11 cellular contexts compared by ENCODE assay signal in the genomic region with DNA sequence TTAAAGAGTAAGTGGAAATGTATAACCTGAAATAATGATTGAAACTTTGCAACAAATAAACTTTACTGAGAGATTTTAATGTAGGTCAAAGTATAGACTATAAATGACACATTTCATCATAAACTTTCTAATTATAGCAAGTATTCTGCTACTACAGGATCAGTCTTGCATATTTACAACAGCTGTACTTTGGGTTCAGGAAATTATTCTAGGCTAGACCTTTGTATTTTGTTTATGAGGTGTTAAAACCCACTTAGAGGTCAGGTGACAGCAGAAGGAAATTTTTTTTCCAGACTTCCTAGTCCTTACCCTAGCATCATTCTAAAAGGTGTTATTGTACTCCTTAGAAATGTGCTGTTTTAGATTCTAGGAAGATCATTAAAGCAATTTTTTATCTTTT. TPM values are rescaled to one million over a fixed set of nuclear protein-coding genes. Genes with fewer than 3 reads are reported as not detected.
DNase-seq lines count a peak whose midpoint lies in the region; ATAC-seq and TF ChIP-seq lines count a peak whose summit lies in the region.
"Had no signal": no experiment of that assay in that cellular context is flagged by ENCODE, and none has a peak within 500 bp of the region (broad histone marks: within the 10 kb centered on the region; RNA-seq: fewer than 3 reads in every experiment).

No MANE protein-coding gene starts in this region.

- no peaks in the 10 kb centered on the region for H3K27me3 Mint-ChIP-seq in activated naive CD4-positive, alpha-beta T cell treated with anti-CD3 and anti-CD28 coated beads, Interleukin-2, amount 50 U/mL, for 24 hours
- H3K27me3 Mint-ChIP-seq in WTC11 (ENCODE audit: low read depth) (no peaks in the 10 kb centered on the region), immature natural killer cell (ENCODE audit: low read depth in 3 of 3) (peaks cover 0 to 15% (median 0%) of the 10 kb centered on the region in 3 donors)

- peaks cover 10% of the 10 kb centered on the region for H3K36me3 ChIP-seq in suprapubic skin

- no peaks in the 10 kb centered on the region for H3K27me3 ChIP-seq in suprapubic skin

- H3K4me3 Mint-ChIP-seq in activated naive CD4-positive, alpha-beta T cell treated with anti-CD3 and anti-CD28 coated beads, Interleukin-2, amount 50 U/mL, for 24 hours, result peak overlapping the region; percentile 99
- H3K4me3 Mint-ChIP-seq in WTC11 (peak overlapping the region; percentile 96), immature natural killer cell (peak overlapping the region; percentile 56 to 100 (median 96))

- DNase-seq in activated naive CD4-positive, alpha-beta T cell (lab: John Stamatoyannopoulos, UW), result no peak
- no peak for DNase-seq in WTC11 (ENCODE audit: low spot score)
- DNase-seq in immature natural killer cell, result no peak
- DNase-seq in suprapubic skin (ENCODE audit: low spot score in 2 of 2), result no peak
- DNase-seq in SHP77 treated with DMSO at 0.1 percent for 48 hours (lab: John Stamatoyannopoulos, UW), result no peak
- DNase-seq in stimulated activated naive CD4-positive, alpha-beta T cell (lab: John Stamatoyannopoulos, UW), result no peak
- DNase-seq: activated naive CD4-positive, alpha-beta T cell treated with anti-CD3 and anti-CD28 coated beads, Interleukin-2, amount 10 ng/mL, durations not matched to agents 7 days and 5 days; T1000 had no signal

- ATAC-seq in WTC11 (no peak), HG03457 (IDR thresholded peaks at IDR 0.05; ENCODE audit: unreplicated experiment) (no peak)

- H3K27ac ChIP-seq in suprapubic skin, result no peak overlapping the region

- H3K4me1 Mint-ChIP-seq in activated naive CD4-positive, alpha-beta T cell treated with anti-CD3 and anti-CD28 coated beads, Interleukin-2, amount 50 U/mL, for 24 hours, result peaks cover 49% of the 10 kb centered on the region
- H3K4me1 Mint-ChIP-seq in WTC11 (peaks cover 21% of the 10 kb centered on the region), immature natural killer cell (peaks cover 52 to 69% of the 10 kb centered on the region in 2 donors)

- CTCF ChIA-PET in WTC11 (lab: Charles Lee), result interaction anchor here (1.0 kb wide), 1 partner anchor 135 kb away, joined by 3 read pairs; no protein-coding TSS in a partner anchor

- no peaks in the 10 kb centered on the region for H3K9me3 Mint-ChIP-seq in activated naive CD4-positive, alpha-beta T cell treated with anti-CD3 and anti-CD28 coated beads, Interleukin-2, amount 50 U/mL, for 24 hours
- H3K9me3 Mint-ChIP-seq in WTC11 (no peaks in the 10 kb centered on the region), immature natural killer cell (no peaks in the 10 kb centered on the region)
- H3K9me3 Mint-ChIP-seq: activated naive CD4-positive, alpha-beta T cell treated with anti-CD3 and anti-CD28 coated beads, Interleukin-2, amount 10 ng/mL, durations not matched to agents 7 days and 5 days had no signal

- peak overlapping the region; percentile 88 for H3K4me3 ChIP-seq in suprapubic skin

- H3K9me3 ChIP-seq in suprapubic skin, result no peaks in the 10 kb centered on the region

- peak overlapping the region; percentile 41 for H3K27ac Mint-ChIP-seq in activated naive CD4-positive, alpha-beta T cell treated with anti-CD3 and anti-CD28 coated beads, Interleukin-2, amount 50 U/mL, for 24 hours
- H3K27ac Mint-ChIP-seq in WTC11 (no peak overlapping the region), immature natural killer cell (peak overlapping the region in 5 of 6 donors; percentile 51 to 99 (median 97))

- peaks cover 8% of the 10 kb centered on the region for H3K36me3 Mint-ChIP-seq in activated naive CD4-positive, alpha-beta T cell treated with anti-CD3 and anti-CD28 coated beads, Interleukin-2, amount 50 U/mL, for 24 hours
- peaks cover 23% of the 10 kb centered on the region for H3K36me3 Mint-ChIP-seq in WTC11
- H3K36me3 Mint-ChIP-seq in immature natural killer cell, result peaks cover 0 to 4% (median 4%) of the 10 kb centered on the region in 3 donors

- POLR2A ChIA-PET in WTC11 (lab: Charles Lee), result no interaction called here

- no peak for TF ChIP-seq EP300 in suprapubic skin (IDR thresholded peaks at IDR 0.05)

- TF ChIP-seq CTCF in WTC11 (IDR thresholded peaks at IDR 0.05) (no peak), suprapubic skin (IDR thresholded peaks at IDR 0.05) (no peak)

- peaks cover 42% of the 10 kb centered on the region for H3K4me1 ChIP-seq in suprapubic skin

- TF ChIP-seq POLR2A in suprapubic skin (IDR thresholded peaks at IDR 0.05), result no peak

TF ChIP-seq in WTC11, 78 proteins besides CTCF, POLR2A, EP300 and RAD21:
- TF ChIP-seq, protein P1, sequence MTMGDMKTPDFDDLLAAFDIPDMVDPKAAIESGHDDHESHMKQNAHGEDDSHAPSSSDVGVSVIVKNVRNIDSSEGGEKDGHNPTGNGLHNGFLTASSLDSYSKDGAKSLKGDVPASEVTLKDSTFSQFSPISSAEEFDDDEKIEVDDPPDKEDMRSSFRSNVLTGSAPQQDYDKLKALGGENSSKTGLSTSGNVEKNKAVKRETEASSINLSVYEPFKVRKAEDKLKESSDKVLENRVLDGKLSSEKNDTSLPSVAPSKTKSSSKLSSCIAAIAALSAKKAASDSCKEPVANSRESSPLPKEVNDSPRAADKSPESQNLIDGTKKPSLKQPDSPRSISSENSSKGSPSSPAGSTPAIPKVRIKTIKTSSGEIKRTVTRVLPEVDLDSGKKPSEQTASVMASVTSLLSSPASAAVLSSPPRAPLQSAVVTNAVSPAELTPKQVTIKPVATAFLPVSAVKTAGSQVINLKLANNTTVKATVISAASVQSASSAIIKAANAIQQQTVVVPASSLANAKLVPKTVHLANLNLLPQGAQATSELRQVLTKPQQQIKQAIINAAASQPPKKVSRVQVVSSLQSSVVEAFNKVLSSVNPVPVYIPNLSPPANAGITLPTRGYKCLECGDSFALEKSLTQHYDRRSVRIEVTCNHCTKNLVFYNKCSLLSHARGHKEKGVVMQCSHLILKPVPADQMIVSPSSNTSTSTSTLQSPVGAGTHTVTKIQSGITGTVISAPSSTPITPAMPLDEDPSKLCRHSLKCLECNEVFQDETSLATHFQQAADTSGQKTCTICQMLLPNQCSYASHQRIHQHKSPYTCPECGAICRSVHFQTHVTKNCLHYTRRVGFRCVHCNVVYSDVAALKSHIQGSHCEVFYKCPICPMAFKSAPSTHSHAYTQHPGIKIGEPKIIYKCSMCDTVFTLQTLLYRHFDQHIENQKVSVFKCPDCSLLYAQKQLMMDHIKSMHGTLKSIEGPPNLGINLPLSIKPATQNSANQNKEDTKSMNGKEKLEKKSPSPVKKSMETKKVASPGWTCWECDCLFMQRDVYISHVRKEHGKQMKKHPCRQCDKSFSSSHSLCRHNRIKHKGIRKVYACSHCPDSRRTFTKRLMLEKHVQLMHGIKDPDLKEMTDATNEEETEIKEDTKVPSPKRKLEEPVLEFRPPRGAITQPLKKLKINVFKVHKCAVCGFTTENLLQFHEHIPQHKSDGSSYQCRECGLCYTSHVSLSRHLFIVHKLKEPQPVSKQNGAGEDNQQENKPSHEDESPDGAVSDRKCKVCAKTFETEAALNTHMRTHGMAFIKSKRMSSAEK (CRISPR knock-in tag; IDR thresholded peaks at IDR 0.05; ENCODE audit: borderline replicate concordance), result no peak
- TF ChIP-seq ZNF317 (CRISPR knock-in tag; IDR thresholded peaks at IDR 0.05; ENCODE audit: borderline replicate concordance, low read depth) (no peak), PRRX2 (CRISPR knock-in tag; IDR thresholded peaks at IDR 0.05) (no peak), RELA (CRISPR knock-in tag; IDR thresholded peaks at IDR 0.05; ENCODE audit: borderline replicate concordance) (no peak), ETV6 (CRISPR knock-in tag; IDR thresholded peaks at IDR 0.05) (no peak), GABPB1 (CRISPR knock-in tag; IDR thresholded peaks at IDR 0.05) (no peak), MXD4 (CRISPR knock-in tag; IDR thresholded peaks at IDR 0.05; ENCODE audit: borderline replicate concordance) (no peak), EMX1 (CRISPR knock-in tag; IDR thresholded peaks at IDR 0.05) (no peak), NR1H2 (CRISPR knock-in tag; IDR thresholded peaks at IDR 0.05) (no peak), FOXK1 (CRISPR knock-in tag; IDR thresholded peaks at IDR 0.05) (no peak)
- TF ChIP-seq, protein P2, sequence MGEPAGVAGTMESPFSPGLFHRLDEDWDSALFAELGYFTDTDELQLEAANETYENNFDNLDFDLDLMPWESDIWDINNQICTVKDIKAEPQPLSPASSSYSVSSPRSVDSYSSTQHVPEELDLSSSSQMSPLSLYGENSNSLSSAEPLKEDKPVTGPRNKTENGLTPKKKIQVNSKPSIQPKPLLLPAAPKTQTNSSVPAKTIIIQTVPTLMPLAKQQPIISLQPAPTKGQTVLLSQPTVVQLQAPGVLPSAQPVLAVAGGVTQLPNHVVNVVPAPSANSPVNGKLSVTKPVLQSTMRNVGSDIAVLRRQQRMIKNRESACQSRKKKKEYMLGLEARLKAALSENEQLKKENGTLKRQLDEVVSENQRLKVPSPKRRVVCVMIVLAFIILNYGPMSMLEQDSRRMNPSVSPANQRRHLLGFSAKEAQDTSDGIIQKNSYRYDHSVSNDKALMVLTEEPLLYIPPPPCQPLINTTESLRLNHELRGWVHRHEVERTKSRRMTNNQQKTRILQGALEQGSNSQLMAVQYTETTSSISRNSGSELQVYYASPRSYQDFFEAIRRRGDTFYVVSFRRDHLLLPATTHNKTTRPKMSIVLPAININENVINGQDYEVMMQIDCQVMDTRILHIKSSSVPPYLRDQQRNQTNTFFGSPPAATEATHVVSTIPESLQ (CRISPR knock-in tag; IDR thresholded peaks at IDR 0.05), result no peak

RNA-seq across cellular contexts. Expression of a gene that starts 2.3 kb away (rescaled TPM):
- total RNA-seq in WTC11 (2021), result 129 to 136 TPM (median 133 TPM) in 3 replicates
- polyA plus RNA-seq in immature natural killer cell, result 100 to 1,000 TPM; 137 to 168 (median 160) TPM
- total RNA-seq in suprapubic skin, result 10 to 100 TPM; 43.9 to 77.3 (median 61.6) TPM

RNA-seq across cellular contexts. Expression of a gene that starts 22.9 kb away (rescaled TPM):
- total RNA-seq in WTC11 (2021), result not detected in 3 replicates
- under 1 TPM in 1 of 3 donors, not detected in 2; 0.09 TPM for polyA plus RNA-seq in immature natural killer cell
- total RNA-seq in suprapubic skin, result 1 to 10 TPM in 1 of 4 donors, under 1 TPM in 1, not detected in 2; 0.11 to 1.2 TPM
- polyA plus RNA-seq: BJ had no signal
